ENCODE assay signal across 8 cellular contexts in the genomic region with DNA sequence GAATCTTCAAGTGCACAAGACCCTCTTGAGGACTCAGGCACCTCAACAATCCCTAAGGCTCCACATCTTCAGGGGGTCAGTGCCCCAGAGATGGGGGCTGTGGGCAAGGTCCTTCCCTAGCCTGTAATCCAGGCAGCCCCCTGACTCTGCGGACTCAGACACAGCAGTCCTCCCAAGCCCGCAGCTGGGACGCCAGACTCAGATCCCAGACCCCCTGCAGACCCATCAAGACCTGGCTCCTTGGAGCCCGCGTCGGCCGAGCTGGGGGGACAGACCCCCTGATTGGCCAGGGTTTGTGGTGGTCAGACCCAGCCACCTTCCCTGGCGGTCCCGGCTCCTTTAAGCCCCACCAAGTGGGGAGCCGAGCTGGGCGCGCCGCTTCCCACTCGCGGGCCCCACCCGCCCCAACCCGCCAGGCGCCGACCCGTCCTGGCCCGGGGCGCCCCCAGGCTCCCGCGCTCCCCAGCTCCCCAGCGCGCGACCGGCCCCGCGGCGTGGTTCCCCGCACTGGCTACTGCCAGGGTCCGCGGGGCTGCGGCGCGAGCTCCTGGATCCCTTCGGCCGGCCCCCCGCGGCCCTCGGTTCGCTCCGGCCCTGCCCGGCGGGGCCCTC. TPM values are rescaled to one million over a fixed set of nuclear protein-coding genes. Genes with fewer than 3 reads are reported as not detected.
DNase-seq lines count a peak whose midpoint lies in the region; ATAC-seq and TF ChIP-seq lines count a peak whose summit lies in the region.

No MANE protein-coding gene starts in this region.

- H3K9me3 Mint-ChIP-seq in activated CD8-positive, alpha-beta memory T cell treated with anti-CD3 and anti-CD28 coated beads, Interleukin-2, amount 10 ng/mL, durations not matched to agents 7 days and 5 days (ENCODE audit: low read depth), result no peaks in the 10 kb centered on the region
- H3K9me3 Mint-ChIP-seq in mesothelial cell of epicardium, result no peaks in the 10 kb centered on the region

- no peaks in the 10 kb centered on the region for H3K27me3 ChIP-seq in dorsolateral prefrontal cortex

- 2% methylated on average over 46 of the region's 46 CpGs for WGBS in urinary bladder

- no peak overlapping the region for H3K27ac Mint-ChIP-seq in activated CD8-positive, alpha-beta memory T cell treated with anti-CD3 and anti-CD28 coated beads, Interleukin-2, amount 10 ng/mL, durations not matched to agents 7 days and 5 days
- H3K27ac Mint-ChIP-seq in mesothelial cell of epicardium, result no peak overlapping the region

- no peak overlapping the region for H3K4me3 Mint-ChIP-seq in activated CD8-positive, alpha-beta memory T cell treated with anti-CD3 and anti-CD28 coated beads, Interleukin-2, amount 10 ng/mL, durations not matched to agents 7 days and 5 days
- H3K4me3 Mint-ChIP-seq in mesothelial cell of epicardium, result peak overlapping the region; percentile 72

- CTCF ChIA-PET in activated CD8-positive, alpha-beta memory T cell treated with anti-CD3 and anti-CD28 coated beads, Interleukin-2, amount 10 ng/mL, durations not matched to agents 7 days and 5 days (lab: Charles Lee), result no interaction called here

- H3K36me3 Mint-ChIP-seq in activated CD8-positive, alpha-beta memory T cell treated with anti-CD3 and anti-CD28 coated beads, Interleukin-2, amount 10 ng/mL, durations not matched to agents 7 days and 5 days, result no peaks in the 10 kb centered on the region
- H3K36me3 Mint-ChIP-seq in mesothelial cell of epicardium, result no peaks in the 10 kb centered on the region

- TF ChIP-seq CTCF in dorsolateral prefrontal cortex (IDR thresholded peaks at IDR 0.05 in 54 of 56, conservative IDR thresholded peaks at IDR 0.05 in 2 of 56; ENCODE audit: low read depth in 1 of 56, partially characterized antibody in 56 of 56) (no peak), mesothelial cell of epicardium (IDR thresholded peaks at IDR 0.05; ENCODE audit: unreplicated experiment) (no peak)

- H3K27me3 Mint-ChIP-seq in activated CD8-positive, alpha-beta memory T cell treated with anti-CD3 and anti-CD28 coated beads, Interleukin-2, amount 10 ng/mL, durations not matched to agents 7 days and 5 days, result peaks cover 51% of the 10 kb centered on the region
- peaks cover 28% of the 10 kb centered on the region for H3K27me3 Mint-ChIP-seq in mesothelial cell of epicardium (ENCODE audit: low read depth)

- intact Hi-C loops in dorsolateral prefrontal cortex (cut with DNase I), result loop anchor here (2.0 to 10.0 kb wide), 2 partner anchors 114 to 170 kb away; a partner anchor contains a TSS

- H3K4me3 ChIP-seq in dorsolateral prefrontal cortex (peak overlapping the region; percentile 60 to 92 (median 81)), urinary bladder (ENCODE audit: low read depth, low read length) (peak overlapping the region; percentile 83)

- DNase-seq in activated CD8-positive, alpha-beta memory T cell treated with anti-CD3 and anti-CD28 coated beads, Interleukin-2, amount 10 ng/mL, durations not matched to agents 7 days and 5 days, result no peak
- no peak for DNase-seq in activated CD8-positive, alpha-beta memory T cell treated with anti-CD3 and anti-CD28 coated beads, Interleukin-2, amount 50 U/mL, for 4 hours
- peak in 5 of 10 donors; percentile 19 to 47 (median 43) for DNase-seq in dorsolateral prefrontal cortex
- DNase-seq in mesothelial cell of epicardium (ENCODE audit: low spot score in 2 of 2, unreplicated experiment in 2 of 2), result no peak
- DNase-seq in stimulated activated naive CD4-positive, alpha-beta T cell treated with Interleukin-2 at 50 U/mL for 16 hours (lab: John Stamatoyannopoulos, UW), result no peak
- no peak for DNase-seq in stimulated activated CD4-positive, alpha-beta T cell treated with anti-CD3 and anti-CD28 coated beads, Interleukin-2, amount 100 ng/mL, for 48 hours

- peaks cover 2% of the 10 kb centered on the region for H3K4me1 ChIP-seq in urinary bladder (ENCODE audit: insufficient read depth)

- no peaks in the 10 kb centered on the region for H3K36me3 ChIP-seq in urinary bladder (ENCODE audit: insufficient read depth)

- H3K4me1 Mint-ChIP-seq in activated CD8-positive, alpha-beta memory T cell treated with anti-CD3 and anti-CD28 coated beads, Interleukin-2, amount 10 ng/mL, durations not matched to agents 7 days and 5 days, result peaks cover 4% of the 10 kb centered on the region
- H3K4me1 Mint-ChIP-seq in mesothelial cell of epicardium, result peaks cover 41% of the 10 kb centered on the region

- H3K27ac ChIP-seq in dorsolateral prefrontal cortex (peak overlapping the region in 58 of 59 donors; percentile 51 to 95 (median 88)), urinary bladder (ENCODE audit: low read depth) (peak overlapping the region; percentile 42)

- ATAC-seq in activated CD8-positive, alpha-beta memory T cell treated with anti-CD3 and anti-CD28 coated beads, Interleukin-2, amount 10 ng/mL, durations not matched to agents 7 days and 5 days, result peak; percentile 10
- ATAC-seq in GM21423 (IDR thresholded peaks at IDR 0.05; ENCODE audit: unreplicated experiment), result no peak

RNA-seq across cellular contexts. Expression of a gene that starts 0.5 kb away (rescaled TPM):
- total RNA-seq in activated CD8-positive, alpha-beta memory T cell treated with anti-CD3 and anti-CD28 coated beads, Interleukin-2, amount 10 ng/mL, durations not matched to agents 7 days and 5 days, result 1 to 10 TPM; 2.5 to 2.6 TPM
- 10 to 100 TPM; 26.3 to 70.7 (median 43.8) TPM for total RNA-seq in dorsolateral prefrontal cortex
- 31.6 to 37.1 TPM (median 34.4 TPM) in 3 replicates for total RNA-seq in mesothelial cell of epicardium
- 22.4 TPM for total RNA-seq in urinary bladder
- polyA plus RNA-seq in urinary bladder, result 40.5 TPM

RNA-seq across cellular contexts. Expression of a gene that starts 54.0 kb away (rescaled TPM):
- not detected for total RNA-seq in activated CD8-positive, alpha-beta memory T cell treated with anti-CD3 and anti-CD28 coated beads, Interleukin-2, amount 10 ng/mL, durations not matched to agents 7 days and 5 days
- total RNA-seq in dorsolateral prefrontal cortex (not detected), mesothelial cell of epicardium (not detected in 3 replicates), urinary bladder (not detected)
- polyA plus RNA-seq in urinary bladder, result not detected
